Comparison of ENCODE assay signal across 1 cellular context in the genomic region with DNA sequence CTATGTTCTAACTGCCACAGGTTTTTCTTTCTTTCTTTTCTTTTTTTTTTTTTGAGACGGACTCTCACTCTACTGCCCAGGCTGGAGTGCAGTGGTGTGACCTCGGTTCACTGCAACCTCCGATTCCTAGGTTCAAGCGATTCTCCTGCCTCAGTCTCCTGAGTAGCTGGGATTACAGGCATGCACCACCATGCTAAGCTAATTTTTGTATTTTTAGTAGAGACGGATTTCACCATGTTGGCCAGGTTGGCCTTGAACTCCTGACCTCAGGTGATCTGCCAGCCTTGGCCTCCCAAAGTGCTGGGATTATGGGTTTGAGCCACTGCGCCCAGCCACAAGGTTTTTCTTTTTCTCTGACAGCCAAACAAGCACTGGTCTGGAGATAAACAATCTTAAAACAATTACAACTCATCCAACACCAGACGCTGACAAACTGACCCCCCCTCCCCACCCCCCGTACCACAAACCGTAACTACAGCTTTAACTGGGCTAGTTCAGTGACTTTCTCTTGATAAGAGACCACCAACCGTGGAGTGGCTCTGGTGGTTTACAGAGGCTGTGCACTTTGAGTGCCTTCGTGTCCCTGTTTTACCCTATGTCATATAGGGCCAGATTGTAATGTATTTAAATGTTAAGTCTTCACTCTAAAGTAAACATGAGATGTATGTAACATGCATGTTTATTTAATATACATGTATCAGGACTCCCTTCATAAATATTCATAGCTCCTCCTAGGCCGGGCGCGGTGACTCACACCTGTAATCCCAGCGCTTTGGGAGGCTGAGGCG.
TF ChIP-seq lines count a peak whose summit lies in the region.

No MANE protein-coding gene starts in this region.

TF ChIP-seq in K562, 482 proteins besides CTCF, POLR2A, EP300 and RAD21 (continued from another document and continues in another):
- TF ChIP-seq, protein P1, sequence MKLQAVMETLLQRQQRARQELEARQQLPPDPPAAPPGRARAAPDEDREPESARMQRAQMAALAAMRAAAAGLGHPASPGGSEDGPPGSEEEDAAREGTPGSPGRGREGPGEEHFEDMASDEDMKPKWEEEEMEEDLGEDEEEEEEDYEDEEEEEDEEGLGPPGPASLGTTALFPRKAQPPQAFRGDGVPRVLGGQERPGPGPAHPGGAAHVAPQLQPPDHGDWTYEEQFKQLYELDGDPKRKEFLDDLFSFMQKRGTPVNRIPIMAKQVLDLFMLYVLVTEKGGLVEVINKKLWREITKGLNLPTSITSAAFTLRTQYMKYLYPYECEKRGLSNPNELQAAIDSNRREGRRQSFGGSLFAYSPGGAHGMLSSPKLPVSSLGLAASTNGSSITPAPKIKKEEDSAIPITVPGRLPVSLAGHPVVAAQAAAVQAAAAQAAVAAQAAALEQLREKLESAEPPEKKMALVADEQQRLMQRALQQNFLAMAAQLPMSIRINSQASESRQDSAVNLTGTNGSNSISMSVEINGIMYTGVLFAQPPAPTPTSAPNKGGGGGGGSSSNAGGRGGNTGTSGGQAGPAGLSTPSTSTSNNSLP (IDR thresholded peaks at IDR 0.05; ENCODE audit: borderline replicate concordance, low read depth, low read length) = 0 out of 2 replicates have a peak, but pooled peaks have one; percentile 44
- TF ChIP-seq, protein P2, sequence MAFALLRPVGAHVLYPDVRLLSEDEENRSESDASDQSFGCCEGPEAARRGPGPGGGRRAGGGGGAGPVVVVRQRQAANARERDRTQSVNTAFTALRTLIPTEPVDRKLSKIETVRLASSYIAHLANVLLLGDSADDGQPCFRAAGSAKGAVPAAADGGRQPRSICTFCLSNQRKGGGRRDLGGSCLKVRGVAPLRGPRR (CRISPR knock-in tag; IDR thresholded peaks at IDR 0.05) = no peak
- TF ChIP-seq, protein P3, sequence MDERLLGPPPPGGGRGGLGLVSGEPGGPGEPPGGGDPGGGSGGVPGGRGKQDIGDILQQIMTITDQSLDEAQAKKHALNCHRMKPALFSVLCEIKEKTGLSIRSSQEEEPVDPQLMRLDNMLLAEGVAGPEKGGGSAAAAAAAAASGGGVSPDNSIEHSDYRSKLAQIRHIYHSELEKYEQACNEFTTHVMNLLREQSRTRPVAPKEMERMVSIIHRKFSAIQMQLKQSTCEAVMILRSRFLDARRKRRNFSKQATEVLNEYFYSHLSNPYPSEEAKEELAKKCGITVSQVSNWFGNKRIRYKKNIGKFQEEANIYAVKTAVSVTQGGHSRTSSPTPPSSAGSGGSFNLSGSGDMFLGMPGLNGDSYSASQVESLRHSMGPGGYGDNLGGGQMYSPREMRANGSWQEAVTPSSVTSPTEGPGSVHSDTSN (CRISPR knock-in tag; IDR thresholded peaks at IDR 0.05; ENCODE audit: low read depth) = no peak
- TF ChIP-seq, protein P3 (tag; conservative IDR thresholded peaks at IDR 0.05; ENCODE audit: low read depth) = 0 out of 2 replicates have a peak, but pooled peaks have one; percentile 5
- TF ChIP-seq ZFX (CRISPR knock-in tag; IDR thresholded peaks at IDR 0.05) (no peak), HMGN3 (IDR thresholded peaks at IDR 0.05; ENCODE audit: borderline replicate concordance, extremely low read depth, insufficient read length, low read depth, low read length) (peak; percentile 30), HNRNPH1 (optimal IDR thresholded peaks at IDR 0.05; ENCODE audit: low read depth, low read length) (no peak), BCOR (IDR thresholded peaks at IDR 0.05) (peak; percentile 63; the same call in 1 of the 2 replicates), MECOM (CRISPR knock-in tag; IDR thresholded peaks at IDR 0.05) (0 out of 2 replicates have a peak, but pooled peaks have one; percentile 23), GABPB1 (CRISPR knock-in tag; IDR thresholded peaks at IDR 0.05) (0 out of 2 replicates have a peak, but pooled peaks have one; percentile 36), CBX5 (IDR thresholded peaks at IDR 0.05; ENCODE audit: borderline replicate concordance, low read depth) (no peak), FOXP1 (CRISPR knock-in tag; IDR thresholded peaks at IDR 0.05) (0 out of 2 replicates have a peak, but pooled peaks have one; percentile 49), CBFA2T3 (IDR thresholded peaks at IDR 0.05) (peak; percentile 64), NEUROD1 (IDR thresholded peaks at IDR 0.05; ENCODE audit: borderline replicate concordance, low read depth, low read length, partially characterized antibody) (peak; percentile 39), ZNF347 (CRISPR knock-in tag; IDR thresholded peaks at IDR 0.05; ENCODE audit: low read depth) (no peak), POLR2AphosphoS5 (IDR thresholded peaks at IDR 0.05; ENCODE audit: control insufficient read depth, insufficient read depth, low read depth, low read length) (peak; percentile 44; the same call in 1 of the 2 replicates), MEF2A (IDR thresholded peaks at IDR 0.05; ENCODE audit: control insufficient read depth, low read depth, low read length) (no peak), HDAC3 (IDR thresholded peaks at IDR 0.05; ENCODE audit: borderline replicate concordance, partially characterized antibody) (peak; percentile 70), TGIF2 (CRISPR knock-in tag; IDR thresholded peaks at IDR 0.05) (no peak), CXXC5 (CRISPR knock-in tag; IDR thresholded peaks at IDR 0.05) (0 out of 2 replicates have a peak, but pooled peaks have one; percentile 26), ZBTB17 (CRISPR knock-in tag; IDR thresholded peaks at IDR 0.05) (no peak), PURB (CRISPR knock-in tag; IDR thresholded peaks at IDR 0.05; ENCODE audit: low read depth) (no peak), ELF4 (CRISPR knock-in tag; IDR thresholded peaks at IDR 0.05) (no peak), PML (IDR thresholded peaks at IDR 0.05; ENCODE audit: low read length) (0 out of 2 replicates have a peak, but pooled peaks have one; percentile 26), NR2F6 (CRISPR knock-in tag; IDR thresholded peaks at IDR 0.05) (no peak), MEF2D (tag; conservative IDR thresholded peaks at IDR 0.05; ENCODE audit: low read depth) (no peak), LARP7 (IDR thresholded peaks at IDR 0.05) (peak; percentile 86), FIP1L1 (IDR thresholded peaks at IDR 0.05; ENCODE audit: low read depth, low read length, poor library complexity, severe bottlenecking) (no peak), SRF (CRISPR knock-in tag; IDR thresholded peaks at IDR 0.05) (peak in 1 of 2 experiments; percentile 64; a peak in 1 of 4 replicates), CBX8 (IDR thresholded peaks at IDR 0.05; ENCODE audit: borderline replicate concordance, extremely low read depth, low read depth, low read length, poor library complexity, severe bottlenecking) (no peak)
- TF ChIP-seq, protein P4, sequence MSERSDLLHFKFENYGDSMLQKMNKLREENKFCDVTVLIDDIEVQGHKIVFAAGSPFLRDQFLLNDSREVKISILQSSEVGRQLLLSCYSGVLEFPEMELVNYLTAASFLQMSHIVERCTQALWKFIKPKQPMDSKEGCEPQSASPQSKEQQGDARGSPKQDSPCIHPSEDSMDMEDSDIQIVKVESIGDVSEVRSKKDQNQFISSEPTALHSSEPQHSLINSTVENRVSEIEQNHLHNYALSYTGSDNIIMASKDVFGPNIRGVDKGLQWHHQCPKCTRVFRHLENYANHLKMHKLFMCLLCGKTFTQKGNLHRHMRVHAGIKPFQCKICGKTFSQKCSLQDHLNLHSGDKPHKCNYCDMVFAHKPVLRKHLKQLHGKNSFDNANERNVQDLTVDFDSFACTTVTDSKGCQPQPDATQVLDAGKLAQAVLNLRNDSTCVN (CRISPR knock-in tag; IDR thresholded peaks at IDR 0.05) = no peak
- TF ChIP-seq, protein P5, sequence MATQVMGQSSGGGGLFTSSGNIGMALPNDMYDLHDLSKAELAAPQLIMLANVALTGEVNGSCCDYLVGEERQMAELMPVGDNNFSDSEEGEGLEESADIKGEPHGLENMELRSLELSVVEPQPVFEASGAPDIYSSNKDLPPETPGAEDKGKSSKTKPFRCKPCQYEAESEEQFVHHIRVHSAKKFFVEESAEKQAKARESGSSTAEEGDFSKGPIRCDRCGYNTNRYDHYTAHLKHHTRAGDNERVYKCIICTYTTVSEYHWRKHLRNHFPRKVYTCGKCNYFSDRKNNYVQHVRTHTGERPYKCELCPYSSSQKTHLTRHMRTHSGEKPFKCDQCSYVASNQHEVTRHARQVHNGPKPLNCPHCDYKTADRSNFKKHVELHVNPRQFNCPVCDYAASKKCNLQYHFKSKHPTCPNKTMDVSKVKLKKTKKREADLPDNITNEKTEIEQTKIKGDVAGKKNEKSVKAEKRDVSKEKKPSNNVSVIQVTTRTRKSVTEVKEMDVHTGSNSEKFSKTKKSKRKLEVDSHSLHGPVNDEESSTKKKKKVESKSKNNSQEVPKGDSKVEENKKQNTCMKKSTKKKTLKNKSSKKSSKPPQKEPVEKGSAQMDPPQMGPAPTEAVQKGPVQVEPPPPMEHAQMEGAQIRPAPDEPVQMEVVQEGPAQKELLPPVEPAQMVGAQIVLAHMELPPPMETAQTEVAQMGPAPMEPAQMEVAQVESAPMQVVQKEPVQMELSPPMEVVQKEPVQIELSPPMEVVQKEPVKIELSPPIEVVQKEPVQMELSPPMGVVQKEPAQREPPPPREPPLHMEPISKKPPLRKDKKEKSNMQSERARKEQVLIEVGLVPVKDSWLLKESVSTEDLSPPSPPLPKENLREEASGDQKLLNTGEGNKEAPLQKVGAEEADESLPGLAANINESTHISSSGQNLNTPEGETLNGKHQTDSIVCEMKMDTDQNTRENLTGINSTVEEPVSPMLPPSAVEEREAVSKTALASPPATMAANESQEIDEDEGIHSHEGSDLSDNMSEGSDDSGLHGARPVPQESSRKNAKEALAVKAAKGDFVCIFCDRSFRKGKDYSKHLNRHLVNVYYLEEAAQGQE (CRISPR knock-in tag; IDR thresholded peaks at IDR 0.05; ENCODE audit: low read depth) = no peak
- TF ChIP-seq, protein P6, sequence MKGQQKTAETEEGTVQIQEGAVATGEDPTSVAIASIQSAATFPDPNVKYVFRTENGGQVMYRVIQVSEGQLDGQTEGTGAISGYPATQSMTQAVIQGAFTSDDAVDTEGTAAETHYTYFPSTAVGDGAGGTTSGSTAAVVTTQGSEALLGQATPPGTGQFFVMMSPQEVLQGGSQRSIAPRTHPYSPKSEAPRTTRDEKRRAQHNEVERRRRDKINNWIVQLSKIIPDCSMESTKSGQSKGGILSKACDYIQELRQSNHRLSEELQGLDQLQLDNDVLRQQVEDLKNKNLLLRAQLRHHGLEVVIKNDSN (CRISPR knock-in tag; IDR thresholded peaks at IDR 0.05) = no peak
- TF ChIP-seq, protein P7, sequence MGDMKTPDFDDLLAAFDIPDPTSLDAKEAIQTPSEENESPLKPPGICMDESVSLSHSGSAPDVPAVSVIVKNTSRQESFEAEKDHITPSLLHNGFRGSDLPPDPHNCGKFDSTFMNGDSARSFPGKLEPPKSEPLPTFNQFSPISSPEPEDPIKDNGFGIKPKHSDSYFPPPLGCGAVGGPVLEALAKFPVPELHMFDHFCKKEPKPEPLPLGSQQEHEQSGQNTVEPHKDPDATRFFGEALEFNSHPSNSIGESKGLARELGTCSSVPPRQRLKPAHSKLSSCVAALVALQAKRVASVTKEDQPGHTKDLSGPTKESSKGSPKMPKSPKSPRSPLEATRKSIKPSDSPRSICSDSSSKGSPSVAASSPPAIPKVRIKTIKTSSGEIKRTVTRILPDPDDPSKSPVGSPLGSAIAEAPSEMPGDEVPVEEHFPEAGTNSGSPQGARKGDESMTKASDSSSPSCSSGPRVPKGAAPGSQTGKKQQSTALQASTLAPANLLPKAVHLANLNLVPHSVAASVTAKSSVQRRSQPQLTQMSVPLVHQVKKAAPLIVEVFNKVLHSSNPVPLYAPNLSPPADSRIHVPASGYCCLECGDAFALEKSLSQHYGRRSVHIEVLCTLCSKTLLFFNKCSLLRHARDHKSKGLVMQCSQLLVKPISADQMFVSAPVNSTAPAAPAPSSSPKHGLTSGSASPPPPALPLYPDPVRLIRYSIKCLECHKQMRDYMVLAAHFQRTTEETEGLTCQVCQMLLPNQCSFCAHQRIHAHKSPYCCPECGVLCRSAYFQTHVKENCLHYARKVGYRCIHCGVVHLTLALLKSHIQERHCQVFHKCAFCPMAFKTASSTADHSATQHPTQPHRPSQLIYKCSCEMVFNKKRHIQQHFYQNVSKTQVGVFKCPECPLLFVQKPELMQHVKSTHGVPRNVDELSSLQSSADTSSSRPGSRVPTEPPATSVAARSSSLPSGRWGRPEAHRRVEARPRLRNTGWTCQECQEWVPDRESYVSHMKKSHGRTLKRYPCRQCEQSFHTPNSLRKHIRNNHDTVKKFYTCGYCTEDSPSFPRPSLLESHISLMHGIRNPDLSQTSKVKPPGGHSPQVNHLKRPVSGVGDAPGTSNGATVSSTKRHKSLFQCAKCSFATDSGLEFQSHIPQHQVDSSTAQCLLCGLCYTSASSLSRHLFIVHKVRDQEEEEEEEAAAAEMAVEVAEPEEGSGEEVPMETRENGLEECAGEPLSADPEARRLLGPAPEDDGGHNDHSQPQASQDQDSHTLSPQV (IDR thresholded peaks at IDR 0.05) = peak; percentile 56
- TF ChIP-seq, protein P8, sequence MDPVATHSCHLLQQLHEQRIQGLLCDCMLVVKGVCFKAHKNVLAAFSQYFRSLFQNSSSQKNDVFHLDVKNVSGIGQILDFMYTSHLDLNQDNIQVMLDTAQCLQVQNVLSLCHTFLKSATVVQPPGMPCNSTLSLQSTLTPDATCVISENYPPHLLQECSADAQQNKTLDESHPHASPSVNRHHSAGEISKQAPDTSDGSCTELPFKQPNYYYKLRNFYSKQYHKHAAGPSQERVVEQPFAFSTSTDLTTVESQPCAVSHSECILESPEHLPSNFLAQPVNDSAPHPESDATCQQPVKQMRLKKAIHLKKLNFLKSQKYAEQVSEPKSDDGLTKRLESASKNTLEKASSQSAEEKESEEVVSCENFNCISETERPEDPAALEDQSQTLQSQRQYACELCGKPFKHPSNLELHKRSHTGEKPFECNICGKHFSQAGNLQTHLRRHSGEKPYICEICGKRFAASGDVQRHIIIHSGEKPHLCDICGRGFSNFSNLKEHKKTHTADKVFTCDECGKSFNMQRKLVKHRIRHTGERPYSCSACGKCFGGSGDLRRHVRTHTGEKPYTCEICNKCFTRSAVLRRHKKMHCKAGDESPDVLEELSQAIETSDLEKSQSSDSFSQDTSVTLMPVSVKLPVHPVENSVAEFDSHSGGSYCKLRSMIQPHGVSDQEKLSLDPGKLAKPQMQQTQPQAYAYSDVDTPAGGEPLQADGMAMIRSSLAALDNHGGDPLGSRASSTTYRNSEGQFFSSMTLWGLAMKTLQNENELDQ (CRISPR knock-in tag; IDR thresholded peaks at IDR 0.05; ENCODE audit: borderline replicate concordance) = no peak
- TF ChIP-seq, protein P9, sequence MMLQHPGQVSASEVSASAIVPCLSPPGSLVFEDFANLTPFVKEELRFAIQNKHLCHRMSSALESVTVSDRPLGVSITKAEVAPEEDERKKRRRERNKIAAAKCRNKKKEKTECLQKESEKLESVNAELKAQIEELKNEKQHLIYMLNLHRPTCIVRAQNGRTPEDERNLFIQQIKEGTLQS (IDR thresholded peaks at IDR 0.05) = peak; percentile 90
- TF ChIP-seq, protein P9 (CRISPR knock-in tag; conservative IDR thresholded peaks at IDR 0.05) = no peak
